In the genomic region with DNA sequence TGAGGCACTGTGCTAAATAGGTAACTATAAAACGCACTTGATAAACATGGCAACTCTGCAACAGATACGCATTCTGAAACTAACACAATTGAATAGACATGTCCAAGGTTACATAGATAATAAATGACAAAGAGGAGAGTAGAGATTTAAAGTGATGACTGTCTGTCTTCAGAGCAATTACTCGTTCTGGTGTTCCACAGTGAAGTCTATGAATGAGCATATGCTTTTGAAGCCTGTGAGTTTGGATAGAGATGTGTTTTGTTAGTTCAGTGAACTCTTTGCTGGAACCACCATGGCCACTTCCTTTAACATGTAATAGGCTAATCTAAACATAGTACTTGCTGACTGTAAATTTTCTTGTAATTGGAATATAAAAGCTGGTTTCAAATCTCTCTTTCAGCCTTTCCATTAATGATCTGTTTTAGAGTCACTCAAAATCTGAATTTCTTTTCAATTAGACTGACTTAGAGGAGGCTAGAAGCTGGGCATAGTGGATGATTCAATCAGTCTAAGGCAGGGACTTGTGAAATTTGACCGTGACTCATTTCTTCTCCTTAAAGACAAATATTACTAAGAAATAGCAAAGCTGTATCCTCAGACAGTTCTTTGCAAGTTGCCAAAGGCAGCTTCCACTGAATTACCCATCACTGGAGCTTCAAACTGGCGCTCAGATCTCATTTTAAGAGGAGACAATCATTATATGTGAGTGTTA, we compare ENCODE assay signal across 20 cellular contexts.
DNase-seq lines count a peak whose midpoint lies in the region; ATAC-seq and TF ChIP-seq lines count a peak whose summit lies in the region.
"Had no signal": no experiment of that assay in that cellular context is flagged by ENCODE, and none has a peak within 500 bp of the region (broad histone marks: within the 10 kb centered on the region; RNA-seq: fewer than 3 reads in every experiment).

No MANE protein-coding gene starts in this region.

- DNase-seq in GM23248 (peak; percentile 18), NB4 (ENCODE audit: low read depth) (peak; percentile 8), mammary epithelial cell (peak; percentile 78), kidney tubule cell (ENCODE audit: low spot score) (peak; percentile 29), MM.1S (no peak)
- DNase-seq: activated naive CD4-positive, alpha-beta T cell treated with anti-CD3 and anti-CD28 coated beads, Interleukin-2, amount 10 ng/mL, durations not matched to agents 7 days and 5 days; AML-193; hippocampal formation; left cardiac atrium; midbrain; NCI-H1930; NCI-H510A treated with DMSO at 0.1 percent for 48 hours; SIG-M5; stimulated activated CD4-positive, alpha-beta T cell treated with anti-CD3 and anti-CD28 coated beads, Interleukin-4, amount 100 ng/mL, for 4 hours; stimulated activated CD8-positive, alpha-beta memory T cell treated with anti-CD3 and anti-CD28 coated beads, Interleukin-4, amount 100 ng/mL, for 48 hours had no signal

- ATAC-seq in GM18498 (IDR thresholded peaks at IDR 0.05; ENCODE audit: unreplicated experiment) = no peak
- ATAC-seq in HG03342 (IDR thresholded peaks at IDR 0.05; ENCODE audit: unreplicated experiment) = no peak
- ATAC-seq: HCT116, WTC11 had no signal

- in situ Hi-C loops in GM23248 (cut with MboI) (no loop called here), mammary epithelial cell (cut with MboI; ENCODE audit: low sequenced_read_pairs in 2 of 2) (no loop called here)

- H3K4me3 ChIP-seq in GM23248 (no peak overlapping the region), NB4 (ENCODE audit: low read depth, low read length) (no peak overlapping the region), mammary epithelial cell (replicated peaks in 1 of 3; ENCODE audit: insufficient read depth in 1 of 3, low read depth in 2 of 3, low read length in 3 of 3) (no peak overlapping the region), MM.1S (ENCODE audit: low read length) (no peak overlapping the region)
- H3K4me3 ChIP-seq: thoracic aorta had no signal

- H3K36me3 ChIP-seq in GM23248 (ENCODE audit: low read depth) (no peaks in the 10 kb centered on the region), mammary epithelial cell (ENCODE audit: insufficient read depth, low read length) (no peaks in the 10 kb centered on the region), MM.1S (replicated peaks; ENCODE audit: insufficient read depth, low read length) (no peaks in the 10 kb centered on the region)
- H3K36me3 ChIP-seq: thoracic aorta had no signal

- no peaks in the 10 kb centered on the region for H3F3A ChIP-seq in GM23248 (ENCODE audit: insufficient read depth)
- no peaks in the 10 kb centered on the region for H3F3A ChIP-seq in MM.1S (ENCODE audit: insufficient read depth, low read length)

- CTCF ChIA-PET in mammary epithelial cell (lab: Charles Lee; ENCODE audit: low non-redundant PET) = no interaction called here

- H3K27ac ChIP-seq in GM23248 (no peak overlapping the region), mammary epithelial cell (ENCODE audit: insufficient read depth, low read depth, low read length) (no peak overlapping the region), MM.1S (ENCODE audit: low read length) (no peak overlapping the region)
- H3K27ac ChIP-seq: thoracic aorta had no signal

- H2AFZ ChIP-seq in GM23248 = no peak overlapping the region
- H2AFZ ChIP-seq in mammary epithelial cell (ENCODE audit: low read depth, low read length) = peak overlapping the region; percentile 54
- H2AFZ ChIP-seq in MM.1S (ENCODE audit: low read length) = no peak overlapping the region

- BruUV-seq in mammary epithelial cell (replicated peaks; lab: Mats Ljungman, UMichigan) = no TSS peak

- 25 to 30% methylated on average over 5 of the region's 5 CpGs for WGBS in GM23248 (ENCODE audit: low coverage in 1 of 2, low lambda C conversion rate in 2 of 2, missing lambda C conversion rate in 2 of 2), 2 experiments
- 57% methylated on average over 5 of the region's 5 CpGs for WGBS in mammary epithelial cell (ENCODE audit: low coverage, missing lambda C conversion rate)

- H3K4me1 ChIP-seq in GM23248 (ENCODE audit: insufficient read depth) (no peaks in the 10 kb centered on the region), mammary epithelial cell (ENCODE audit: insufficient read depth, low read length) (peaks cover 12% of the 10 kb centered on the region), MM.1S (ENCODE audit: low read length) (no peaks in the 10 kb centered on the region)

- TF ChIP-seq POLR2A in NB4 (IDR thresholded peaks at IDR 0.05; ENCODE audit: extremely low read depth, insufficient read length) = no peak

- no peaks in the 10 kb centered on the region for H4K20me1 ChIP-seq in GM23248 (ENCODE audit: insufficient read depth)
- no peaks in the 10 kb centered on the region for H4K20me1 ChIP-seq in mammary epithelial cell (ENCODE audit: insufficient read depth, low read length)
- H4K20me1 ChIP-seq in MM.1S (ENCODE audit: insufficient read depth, low read length) = no peaks in the 10 kb centered on the region

- H3K79me2 ChIP-seq in GM23248 (ENCODE audit: insufficient read depth) = no peaks in the 10 kb centered on the region
- no peaks in the 10 kb centered on the region for H3K79me2 ChIP-seq in mammary epithelial cell (ENCODE audit: insufficient read depth, low read length)
- no peaks in the 10 kb centered on the region for H3K79me2 ChIP-seq in MM.1S (ENCODE audit: low read length)

- no peaks in the 10 kb centered on the region for H3K27me3 ChIP-seq in GM23248 (replicated peaks; ENCODE audit: insufficient read depth)
- no peaks in the 10 kb centered on the region for H3K27me3 ChIP-seq in mammary epithelial cell (ENCODE audit: insufficient read depth, low read length)
- no peaks in the 10 kb centered on the region for H3K27me3 ChIP-seq in MM.1S (replicated peaks; ENCODE audit: insufficient read depth, low read length)

- H3K9ac ChIP-seq in GM23248 = no peak overlapping the region
- H3K9ac ChIP-seq in mammary epithelial cell (ENCODE audit: insufficient read depth, low read length) = no peak overlapping the region
- no peak overlapping the region for H3K9ac ChIP-seq in MM.1S (ENCODE audit: low read length)

- H3K4me2 ChIP-seq in GM23248 (ENCODE audit: unreplicated experiment) (no peak overlapping the region), mammary epithelial cell (ENCODE audit: insufficient read depth, low read depth, low read length) (peak overlapping the region; percentile 13), MM.1S (ENCODE audit: low read depth, low read length) (no peak overlapping the region)

- dilution Hi-C loops in mammary epithelial cell (cut with HindIII; ENCODE audit: low sequenced_read_pairs) = no loop called here

- intact Hi-C loops in mammary epithelial cell (cut with micrococcal nuclease) = loop anchor here (10.0 kb wide), 1 partner anchor 69 kb away; no protein-coding TSS in a partner anchor

- no peaks in the 10 kb centered on the region for H3K9me3 ChIP-seq in GM23248 (ENCODE audit: low read depth)
- H3K9me3 ChIP-seq in mammary epithelial cell (replicated peaks; ENCODE audit: insufficient read depth, low read length) = no peaks in the 10 kb centered on the region
- no peaks in the 10 kb centered on the region for H3K9me3 ChIP-seq in MM.1S (replicated peaks; ENCODE audit: insufficient read depth, low read length)
- H3K9me3 ChIP-seq: thoracic aorta had no signal

- TF ChIP-seq CTCF in NB4 (IDR thresholded peaks at IDR 0.05; ENCODE audit: low read depth, low read length) (no peak), mammary epithelial cell (conservative IDR thresholded peaks at IDR 0.05 in 1 of 2, IDR thresholded peaks at IDR 0.05 in 1 of 2; ENCODE audit: extremely low read depth in 1 of 2, insufficient read depth in 1 of 2, low read depth in 1 of 2, low read length in 2 of 2) (no peak), MM.1S (IDR thresholded peaks at IDR 0.05; ENCODE audit: low read length) (no peak)

- H3K9me2 ChIP-seq in GM23248 (ENCODE audit: insufficient read depth) = no peaks in the 10 kb centered on the region
- H3K9me2 ChIP-seq in MM.1S (replicated peaks; ENCODE audit: insufficient read depth, low read length) = no peaks in the 10 kb centered on the region
